In genomic region chr19:52821206-52821960, GRCh38 we compare ENCODE assay signal across 8 cellular contexts. TPM values are rescaled to one million over a fixed set of nuclear protein-coding genes. Genes with fewer than 3 reads are reported as not detected.
DNase-seq lines count a peak whose midpoint lies in the region; ATAC-seq and TF ChIP-seq lines count a peak whose summit lies in the region.
"Not testable (repeated sequence)": the region's sequence is repeated elsewhere in the genome, so short reads cannot be mapped to it uniquely, and the experiment has no call there.

ZNF28 (minus strand) TSS chr19:52821633; CDS start chr19:52817958, 3,675 bp downstream.

- H3K79me2 ChIP-seq in HCT116 (ENCODE audit: insufficient read depth, low read length); MM.1S (ENCODE audit: low read length): not testable (repeated sequence)

- peaks cover 18% of the 10 kb centered on the region for H3K9me3 Mint-ChIP-seq in activated naive CD8-positive, alpha-beta T cell treated with anti-CD3 and anti-CD28 coated beads for 36 hours

- H3K27me3 ChIP-seq in HCT116 (ENCODE audit: insufficient read depth, low read length); MM.1S (replicated peaks; ENCODE audit: insufficient read depth, low read length); stomach: not testable (repeated sequence)

- POLR2A ChIA-PET in HCT116 (lab: Charles Lee), result not testable (repeated sequence)

- H3K4me1 ChIP-seq in HCT116 (ENCODE audit: control insufficient read depth in 1 of 2, insufficient read depth in 2 of 2, low read length in 2 of 2); MM.1S (ENCODE audit: low read length); stomach: not testable (repeated sequence)

- peak; percentile 59 for DNase-seq in GDM1 (lab: John Stamatoyannopoulos, UW)
- DNase-seq in HCT116 (ENCODE audit: low read depth, low spot score), result peak; percentile 22
- peak; percentile 39 for DNase-seq in MM.1S
- DNase-seq in activated naive CD8-positive, alpha-beta T cell treated with anti-CD3 and anti-CD28 coated beads for 36 hours, result peak; percentile 70
- peak; percentile 11 to 88 (median 73) for DNase-seq in head of caudate nucleus
- peak; percentile 57 for DNase-seq in occipital lobe (lab: John Stamatoyannopoulos, UW)
- peak; percentile 76 for DNase-seq in stomach

- H3K4me2 ChIP-seq in HCT116 (ENCODE audit: low read length) (peak within 1 kb of the TSS; percentile 89), MM.1S (ENCODE audit: low read depth, low read length) (peak within 1 kb of the TSS; percentile 41; the same call in 1 of the 2 replicates)

- H3F3A ChIP-seq in MM.1S (ENCODE audit: insufficient read depth, low read length), result not testable (repeated sequence)

- not testable (repeated sequence) for H3K27me3 Mint-ChIP-seq in activated naive CD8-positive, alpha-beta T cell treated with anti-CD3 and anti-CD28 coated beads for 36 hours

- H3K36me3 Mint-ChIP-seq in activated naive CD8-positive, alpha-beta T cell treated with anti-CD3 and anti-CD28 coated beads for 36 hours, result peaks cover 40% of the 10 kb centered on the region

- not testable (repeated sequence) for H4K20me1 ChIP-seq in HCT116 (ENCODE audit: insufficient read depth); MM.1S (ENCODE audit: insufficient read depth, low read length)

- peak within 1 kb of the TSS; percentile 67 to 68 for H3K4me3 ChIP-seq in HCT116 (replicated peaks in 1 of 2; ENCODE audit: low read depth in 1 of 2, low read length in 2 of 2)
- H3K4me3 ChIP-seq in MM.1S (ENCODE audit: low read length), result peak within 1 kb of the TSS; percentile 67
- peak within 1 kb of the TSS; percentile 59 to 77 (median 66) for H3K4me3 ChIP-seq in stomach

- peak within 1 kb of the TSS; percentile 79 for H3K27ac Mint-ChIP-seq in activated naive CD8-positive, alpha-beta T cell treated with anti-CD3 and anti-CD28 coated beads for 36 hours

- peak within 1 kb of the TSS; percentile 95 for H3K4me3 Mint-ChIP-seq in activated naive CD8-positive, alpha-beta T cell treated with anti-CD3 and anti-CD28 coated beads for 36 hours

- 2 to 4% (median 3%) methylated on average over 18 to 35 of the region's 44 CpGs for WGBS in stomach, 5 donors

- TF ChIP-seq RAD21 in HCT116 (IDR thresholded peaks at IDR 0.05; ENCODE audit: low read depth), result not testable (repeated sequence)

- RAD21 ChIA-PET in HCT116 (lab: Charles Lee; ENCODE audit: low non-redundant PET in 1 of 2, low total read pairs in 2 of 2, uncharacterized antibody in 2 of 2, unreplicated experiment in 2 of 2), result not testable (repeated sequence)

- not testable (repeated sequence) for TF ChIP-seq POLR2A in HCT116 (IDR thresholded peaks at IDR 0.05; ENCODE audit: borderline replicate concordance, extremely low read depth, insufficient read depth, insufficient read length); stomach (IDR thresholded peaks at IDR 0.05)

- H3K9ac ChIP-seq in HCT116 (ENCODE audit: low read length) (peak within 1 kb of the TSS; percentile 61), MM.1S (ENCODE audit: low read length) (peak within 1 kb of the TSS; percentile 44; the same call in 1 of the 2 replicates)

- not testable (repeated sequence) for BruUV-seq in HCT116 (replicated peaks; lab: Mats Ljungman, UMichigan)

- intact Hi-C loops in HCT116 (cut with micrococcal nuclease), result loop anchor here (2.0 kb wide), 1 partner anchor 35 kb away; the partner anchor contains the start of gene ZNF468
- intact Hi-C loops in T-helper 1 cell treated with Interleukin-12 subunit alpha and Interleukin-12 subunit beta and Interleukin-4 antibody, amounts not matched to agents 30 ng/mL and 1 ng/mL, for 36 hours (cut with micrococcal nuclease), result loop anchor here (1.0 to 2.0 kb wide), 3 partner anchors 35 to 131 kb away; partner anchors contain the start of genes ZNF600 and ZNF611
- intact Hi-C loops in head of caudate nucleus (cut with DNase I); stomach (cut with DNase I; ENCODE audit: low total_unique reads): not testable (repeated sequence)

- H3K4me1 Mint-ChIP-seq in activated naive CD8-positive, alpha-beta T cell treated with anti-CD3 and anti-CD28 coated beads for 36 hours, result not testable (repeated sequence)

- not testable (repeated sequence) for H3K36me3 ChIP-seq in HCT116 (ENCODE audit: control insufficient read depth in 1 of 2, insufficient read depth in 2 of 2, low read length in 2 of 2); MM.1S (replicated peaks; ENCODE audit: insufficient read depth, low read length)
- H3K36me3 ChIP-seq in stomach, result peaks cover 0 to 24% (median 20%) of the 10 kb centered on the region in 4 donors

- TF ChIP-seq EP300 in stomach (IDR thresholded peaks at IDR 0.05), result not testable (repeated sequence)

- peak within 1 kb of the TSS; percentile 5; the same call in 1 of the 2 replicates for H3K27ac ChIP-seq in HCT116 (ENCODE audit: low read depth, low read length)
- H3K27ac ChIP-seq in MM.1S (ENCODE audit: low read length), result not testable (repeated sequence)
- H3K27ac ChIP-seq in stomach, result peak within 1 kb of the TSS; percentile 62 to 84 (median 76)

- H3K9me2 ChIP-seq in HCT116 (ENCODE audit: insufficient read depth); MM.1S (replicated peaks; ENCODE audit: insufficient read depth, low read length): not testable (repeated sequence)

- not testable (repeated sequence) for H3K9me3 ChIP-seq in HCT116 (ENCODE audit: control insufficient read depth in 1 of 2, insufficient read depth in 1 of 2, low read depth in 1 of 2, low read length in 2 of 2); MM.1S (replicated peaks; ENCODE audit: insufficient read depth, low read length); stomach

- TF ChIP-seq CTCF in HCT116 (IDR thresholded peaks at IDR 0.05 in 2 of 3, conservative IDR thresholded peaks at IDR 0.05 in 1 of 3; ENCODE audit: borderline replicate concordance in 1 of 3, insufficient read depth in 1 of 3, low read depth in 2 of 3, low read length in 2 of 3); MM.1S (IDR thresholded peaks at IDR 0.05; ENCODE audit: low read length); stomach (IDR thresholded peaks at IDR 0.05): not testable (repeated sequence)

- CTCF ChIA-PET in HCT116 (lab: Charles Lee), result not testable (repeated sequence)

- peak; percentile 100 for ATAC-seq in HCT116

- H2AFZ ChIP-seq in HCT116 (ENCODE audit: low read depth, low read length, poor library complexity, severe bottlenecking), result not testable (repeated sequence)
- peak within 1 kb of the TSS; percentile 84 for H2AFZ ChIP-seq in MM.1S (ENCODE audit: low read length)

TF ChIP-seq in HCT116, 20 proteins besides CTCF, POLR2A, EP300 and RAD21:
- TF ChIP-seq EGR1 (IDR thresholded peaks at IDR 0.05; ENCODE audit: low read depth), result 0 out of 2 replicates have a peak, but pooled peaks have one; percentile 21
- TF ChIP-seq SIN3A (IDR thresholded peaks at IDR 0.05; ENCODE audit: low read depth), result 0 out of 2 replicates have a peak, but pooled peaks have one; percentile 39
- TF ChIP-seq ELF1 (IDR thresholded peaks at IDR 0.05; ENCODE audit: borderline replicate concordance, low read depth), result peak; percentile 71
- peak; percentile 62 for TF ChIP-seq POLR2AphosphoS5 (IDR thresholded peaks at IDR 0.05; ENCODE audit: low read depth, low read length)

RNA-seq across cellular contexts. Expression of gene ZNF28, which starts in this region (rescaled TPM):
- total RNA-seq in HCT116 (2021; ENCODE audit: unreplicated experiment) (17.8 TPM), occipital lobe (35.1 TPM), stomach (10 to 100 TPM in 2 of 5 donors, 1 to 10 TPM in 3; 3.2 to 78.6 (median 4.7) TPM)
- polyA plus RNA-seq in HCT116 (2012), result 10.8 and 12.6 TPM in 2 replicates
- 19.4 and 23.2 TPM in 2 replicates for total RNA-seq in T-helper 1 cell treated with Interleukin-12 subunit alpha and Interleukin-12 subunit beta and Interleukin-4 antibody, amounts not matched to agents 30 ng/mL and 1 ng/mL, for 36 hours
- total RNA-seq in activated naive CD8-positive, alpha-beta T cell treated with anti-CD3 and anti-CD28 coated beads for 36 hours, result 10 to 100 TPM; 14.0 to 14.8 TPM
- 1 to 10 TPM; 2.3 to 5.2 (median 3.9) TPM for polyA plus RNA-seq in stomach

Comparison
In these comparisons a context has a peak if more than half of its experiments do, and no peak if none do; other contexts are left out.
1. DNase-seq: peak in every context shown above with its lines; median percentile 76 in stomach; 73 in head of caudate nucleus; 70 in activated naive CD8-positive, alpha-beta T cell treated with anti-CD3 and anti-CD28 coated beads for 36 hours; 59 in GDM1; 57 in occipital lobe; 39 in MM.1S; 22 in HCT116.